In the genomic region with DNA sequence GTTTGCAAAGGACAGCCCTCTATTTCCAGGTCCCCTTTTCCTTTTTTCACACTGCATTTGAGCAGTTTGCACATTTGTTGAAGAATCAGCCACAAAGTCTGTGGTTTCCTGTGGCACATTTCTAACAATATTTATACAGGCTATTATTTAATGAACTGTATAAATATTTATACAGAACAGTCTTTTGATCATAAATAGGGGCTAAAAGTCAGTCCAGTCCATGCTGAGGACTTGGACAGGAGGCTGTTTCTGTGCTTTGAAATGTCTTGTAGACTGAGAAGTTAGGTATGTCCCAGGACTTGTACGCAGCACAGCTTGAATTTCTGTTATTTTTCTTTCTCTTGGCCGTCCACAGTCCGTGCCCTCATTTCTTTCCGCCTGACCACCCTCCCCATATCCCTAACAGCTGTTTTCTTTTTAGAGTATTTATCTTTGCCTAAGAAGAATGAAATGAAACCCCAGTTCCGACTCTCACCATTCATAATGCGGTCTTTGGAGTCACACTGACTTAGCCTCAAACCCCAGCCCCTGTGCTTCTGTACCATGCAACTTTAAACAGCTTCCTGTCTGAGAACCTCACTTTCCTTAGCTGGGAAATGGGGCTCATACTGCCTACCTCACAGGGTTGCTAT, we compare ENCODE assay signal across 8 cellular contexts. TPM values are rescaled to one million over a fixed set of nuclear protein-coding genes. Genes with fewer than 3 reads are reported as not detected.
DNase-seq lines count a peak whose midpoint lies in the region; ATAC-seq and TF ChIP-seq lines count a peak whose summit lies in the region.

No MANE protein-coding gene starts in this region.

- H3K4me1 Mint-ChIP-seq in activated naive CD8-positive, alpha-beta T cell treated with anti-CD3 and anti-CD28 coated beads, Interleukin-2, amount 10 ng/mL, durations not matched to agents 7 days and 5 days: peaks cover 21% of the 10 kb centered on the region
- peaks cover 14% of the 10 kb centered on the region for H3K4me1 Mint-ChIP-seq in activated naive CD8-positive, alpha-beta T cell treated with anti-CD3 and anti-CD28 coated beads for 36 hours
- H3K4me1 Mint-ChIP-seq in memory B cell: peaks cover 19% of the 10 kb centered on the region

- H3K27me3 ChIP-seq in adrenal gland: no peaks in the 10 kb centered on the region

- peak overlapping the region; percentile 4 for H3K27ac Mint-ChIP-seq in activated naive CD8-positive, alpha-beta T cell treated with anti-CD3 and anti-CD28 coated beads, Interleukin-2, amount 10 ng/mL, durations not matched to agents 7 days and 5 days
- no peak overlapping the region for H3K27ac Mint-ChIP-seq in activated naive CD8-positive, alpha-beta T cell treated with anti-CD3 and anti-CD28 coated beads for 36 hours
- no peak overlapping the region for H3K27ac Mint-ChIP-seq in memory B cell

- no peak for ATAC-seq in activated naive CD8-positive, alpha-beta T cell treated with anti-CD3 and anti-CD28 coated beads, Interleukin-2, amount 10 ng/mL, durations not matched to agents 7 days and 5 days (ENCODE audit: low read depth)
- ATAC-seq in memory B cell (ENCODE audit: low read depth): no peak

- 81 to 85% (median 83%) methylated on average over 6 of the region's 6 CpGs for WGBS in adrenal gland, 4 donors

- no peak for DNase-seq in activated naive CD8-positive, alpha-beta T cell treated with anti-CD3 and anti-CD28 coated beads, Interleukin-2, amount 10 ng/mL, durations not matched to agents 7 days and 5 days
- no peak for DNase-seq in activated naive CD8-positive, alpha-beta T cell treated with anti-CD3 and anti-CD28 coated beads for 36 hours
- DNase-seq in astrocyte of the hippocampus (ENCODE audit: low read depth, low spot score): peak; percentile 86
- no peak for DNase-seq in memory B cell (ENCODE audit: low spot score in 2 of 2)
- DNase-seq in adrenal gland: no peak
- no peak for DNase-seq in NK-92 treated with Interleukin-12 subunit alpha and Interleukin-12 subunit beta, amount 100 ng/mL, for 24 hours (lab: John Stamatoyannopoulos, UW)
- DNase-seq in effector CD8-positive, alpha-beta T cell (lab: John Stamatoyannopoulos, UW): no peak
- DNase-seq in activated gamma-delta T cell treated with Interleukin-2 at 50 U/mL for 16 hours: no peak

- TF ChIP-seq CTCF in adrenal gland (IDR thresholded peaks at IDR 0.05): no peak

- POLR2A ChIA-PET in activated naive CD8-positive, alpha-beta T cell treated with anti-CD3 and anti-CD28 coated beads, Interleukin-2, amount 10 ng/mL, durations not matched to agents 7 days and 5 days (lab: Charles Lee): no interaction called here

- peaks cover 3 to 16% of the 10 kb centered on the region in 2 donors for H3K4me1 ChIP-seq in adrenal gland (replicated peaks in 1 of 2)

- H3K27me3 Mint-ChIP-seq in activated naive CD8-positive, alpha-beta T cell treated with anti-CD3 and anti-CD28 coated beads, Interleukin-2, amount 10 ng/mL, durations not matched to agents 7 days and 5 days: no peaks in the 10 kb centered on the region
- H3K27me3 Mint-ChIP-seq in activated naive CD8-positive, alpha-beta T cell treated with anti-CD3 and anti-CD28 coated beads for 36 hours: no peaks in the 10 kb centered on the region
- no peaks in the 10 kb centered on the region for H3K27me3 Mint-ChIP-seq in memory B cell

- peaks cover 2% of the 10 kb centered on the region for H3K9me3 Mint-ChIP-seq in activated naive CD8-positive, alpha-beta T cell treated with anti-CD3 and anti-CD28 coated beads, Interleukin-2, amount 10 ng/mL, durations not matched to agents 7 days and 5 days
- no peaks in the 10 kb centered on the region for H3K9me3 Mint-ChIP-seq in activated naive CD8-positive, alpha-beta T cell treated with anti-CD3 and anti-CD28 coated beads for 36 hours
- no peaks in the 10 kb centered on the region for H3K9me3 Mint-ChIP-seq in memory B cell

- no peaks in the 10 kb centered on the region for H3K9me3 ChIP-seq in adrenal gland (replicated peaks in 1 of 3)

- no peak for TF ChIP-seq POLR2A in adrenal gland (IDR thresholded peaks at IDR 0.05)

- no peak overlapping the region for H3K4me3 ChIP-seq in adrenal gland

- no peak overlapping the region for H3K4me3 Mint-ChIP-seq in activated naive CD8-positive, alpha-beta T cell treated with anti-CD3 and anti-CD28 coated beads, Interleukin-2, amount 10 ng/mL, durations not matched to agents 7 days and 5 days
- H3K4me3 Mint-ChIP-seq in activated naive CD8-positive, alpha-beta T cell treated with anti-CD3 and anti-CD28 coated beads for 36 hours: no peak overlapping the region
- H3K4me3 Mint-ChIP-seq in memory B cell: peak overlapping the region; percentile 46

- peaks cover 19% of the 10 kb centered on the region for H3K36me3 Mint-ChIP-seq in activated naive CD8-positive, alpha-beta T cell treated with anti-CD3 and anti-CD28 coated beads, Interleukin-2, amount 10 ng/mL, durations not matched to agents 7 days and 5 days
- H3K36me3 Mint-ChIP-seq in activated naive CD8-positive, alpha-beta T cell treated with anti-CD3 and anti-CD28 coated beads for 36 hours: peaks cover 6% of the 10 kb centered on the region
- peaks cover 4% of the 10 kb centered on the region for H3K36me3 Mint-ChIP-seq in memory B cell

- H3K27ac ChIP-seq in adrenal gland: peak overlapping the region in 2 of 5 donors; percentile 33 to 40

- H3K36me3 ChIP-seq in adrenal gland (replicated peaks in 1 of 2): no peaks in the 10 kb centered on the region

- intact Hi-C loops in adrenal gland (cut with DNase I): no loop called here

RNA-seq across cellular contexts. Expression of gene FGGY, which starts 19.7 kb away (rescaled TPM):
- total RNA-seq in activated naive CD8-positive, alpha-beta T cell treated with anti-CD3 and anti-CD28 coated beads, Interleukin-2, amount 10 ng/mL, durations not matched to agents 7 days and 5 days: 10 to 100 TPM; 10.1 to 11.7 TPM
- 1 to 10 TPM; 6.6 to 9.7 TPM for total RNA-seq in activated naive CD8-positive, alpha-beta T cell treated with anti-CD3 and anti-CD28 coated beads for 36 hours
- 10 to 100 TPM; 26.1 to 75.5 (median 37.7) TPM for total RNA-seq in adrenal gland
- polyA plus RNA-seq in adrenal gland: 10 to 100 TPM in 1 of 3 donors, 1 to 10 TPM in 2; 7.4 to 26.9 (median 7.9) TPM
